1 cellular context compared by ENCODE assay signal in genomic region chr3:31572605-31573459, GRCh38.
TF ChIP-seq lines count a peak whose summit lies in the region.

No MANE protein-coding gene starts in this region.

TF ChIP-seq in K562, 482 proteins besides CTCF, POLR2A, EP300 and RAD21 (continued from another document):
- no peak for TF ChIP-seq ATF6 (CRISPR knock-in tag; IDR thresholded peaks at IDR 0.05)
